In the genomic region with DNA sequence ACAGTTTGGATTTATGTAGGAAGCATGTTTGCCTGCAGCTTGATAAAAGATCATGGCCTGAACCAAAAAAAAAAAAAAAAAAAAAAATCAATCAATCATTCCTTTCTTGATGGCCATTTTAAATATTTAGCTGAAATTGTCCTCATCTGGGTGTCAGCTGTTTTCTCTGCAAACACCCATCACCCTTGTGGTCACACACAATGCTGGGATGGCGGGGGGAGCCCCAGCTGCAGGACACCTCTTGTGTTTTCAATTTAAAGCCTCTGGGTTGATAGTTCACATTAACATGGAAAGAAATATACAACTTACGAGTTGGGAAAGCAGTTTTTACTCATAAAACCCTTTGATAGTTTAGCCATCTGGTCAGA, we compare ENCODE assay signal across 14 cellular contexts.
A peak's percentile ranks its signal among the peaks of the same experiment; 100 is the strongest.
DNase-seq lines count a peak whose midpoint lies in the region; ATAC-seq and TF ChIP-seq lines count a peak whose summit lies in the region.
"Had no signal": no experiment of that assay in that cellular context is flagged by ENCODE, and none has a peak within 500 bp of the region (broad histone marks: within the 10 kb centered on the region; RNA-seq: fewer than 3 reads in every experiment).

No MANE protein-coding gene starts in this region.

- peak; percentile 88 for DNase-seq in AG10803 (ENCODE audit: low read depth)
- DNase-seq in HEK293T (ENCODE audit: extremely low spot score): no peak
- DNase-seq in central memory CD8-positive, alpha-beta T cell (ENCODE audit: low spot score in 2 of 2): no peak
- no peak for DNase-seq in neuronal stem cell (ENCODE audit: low spot score)
- DNase-seq in NCI-H1436 treated with DMSO at 0.1 percent for 48 hours (lab: John Stamatoyannopoulos, UW): no peak
- DNase-seq: activated CD4-positive, alpha-beta T cell treated with anti-CD3 and anti-CD28 coated beads for 1 hour; head of caudate nucleus; MM.1S; NCI-H2171; stimulated activated naive CD4-positive, alpha-beta T cell treated with Interleukin-2 at 50 U/mL for 16 hours had no signal

- POLR2A ChIA-PET in HEK293T (lab: Yijun Ruan, JAX): no interaction called here

- peak overlapping the region; percentile 88 for H3K27ac Mint-ChIP-seq in central memory CD8-positive, alpha-beta T cell (ENCODE audit: low read depth)

- no peak overlapping the region for H2AK5ac ChIP-seq in neuronal stem cell (ENCODE audit: low read depth, low read length)

- no peak for ATAC-seq in central memory CD8-positive, alpha-beta T cell (replicated peaks; ENCODE audit: extremely low read depth, poor library complexity, severe bottlenecking)
- ATAC-seq in HG02870 (IDR thresholded peaks at IDR 0.05; ENCODE audit: unreplicated experiment) (no peak), HG03045 (IDR thresholded peaks at IDR 0.05; ENCODE audit: unreplicated experiment) (no peak)

- no peaks in the 10 kb centered on the region for H3K9me3 Mint-ChIP-seq in central memory CD8-positive, alpha-beta T cell
- H3K9me3 Mint-ChIP-seq: brain had no signal

- H2BK120ac ChIP-seq in neuronal stem cell (ENCODE audit: low read depth, low read length): no peak overlapping the region

- H3K4me3 ChIP-seq in AG10803 (ENCODE audit: low read length) (no peak overlapping the region), neuronal stem cell (ENCODE audit: low read length in 2 of 2) (no peak overlapping the region)
- H3K4me3 ChIP-seq: HAP-1 had no signal

- no peaks in the 10 kb centered on the region for H3K27me3 Mint-ChIP-seq in central memory CD8-positive, alpha-beta T cell
- H3K27me3 Mint-ChIP-seq: brain had no signal

- H3K9me3 ChIP-seq in neuronal stem cell (replicated peaks in 1 of 2; ENCODE audit: control insufficient read depth in 2 of 2, insufficient read depth in 1 of 2, low read depth in 1 of 2, low read length in 2 of 2): no peaks in the 10 kb centered on the region
- H3K9me3 ChIP-seq: HAP-1 had no signal

- no peaks in the 10 kb centered on the region for H3K27me3 ChIP-seq in neuronal stem cell (ENCODE audit: control insufficient read depth in 3 of 3, insufficient read depth in 3 of 3, low read depth in 1 of 3, low read length in 3 of 3)

- TF ChIP-seq CTCF in AG10803 (conservative IDR thresholded peaks at IDR 0.05; ENCODE audit: low read length): no peak

- peaks cover 0 to 2% of the 10 kb centered on the region in 2 donors for H3K36me3 ChIP-seq in neuronal stem cell (replicated peaks in 1 of 2; ENCODE audit: control insufficient read depth in 2 of 2, insufficient read depth in 2 of 2, low read length in 2 of 2)
- H3K36me3 ChIP-seq: HAP-1 had no signal

- H2BK12ac ChIP-seq in neuronal stem cell (ENCODE audit: low read length): no peak overlapping the region

- H3K27ac ChIP-seq in neuronal stem cell (replicated peaks; ENCODE audit: low read length): no peak overlapping the region

- H3K4me1 Mint-ChIP-seq in central memory CD8-positive, alpha-beta T cell: peaks cover 21% of the 10 kb centered on the region

- H3K18ac ChIP-seq in neuronal stem cell (ENCODE audit: low read length): no peak overlapping the region

- H4K91ac ChIP-seq in neuronal stem cell (ENCODE audit: low read depth, low read length, poor library complexity): no peak overlapping the region

- no peak overlapping the region for H3K23ac ChIP-seq in neuronal stem cell (ENCODE audit: low read depth, low read length, poor library complexity)

- H4K8ac ChIP-seq in neuronal stem cell (ENCODE audit: low read depth, low read length): no peak overlapping the region

- WGBS in neuronal stem cell (ENCODE audit: extremely low coverage in 2 of 2, insufficient read length in 2 of 2, insufficient replicate concordance in 1 of 2), 2 donors: no CpG with 5 or more reads among the region's 2 CpGs

- peak overlapping the region; percentile 49 for H3K4me3 Mint-ChIP-seq in central memory CD8-positive, alpha-beta T cell
- H3K4me3 Mint-ChIP-seq: brain had no signal

- no peak overlapping the region for H3K9ac ChIP-seq in neuronal stem cell (ENCODE audit: low read depth, low read length, poor library complexity)

- peaks cover 3 to 17% of the 10 kb centered on the region in 2 donors for H3K4me1 ChIP-seq in neuronal stem cell (ENCODE audit: control insufficient read depth in 2 of 2, insufficient read depth in 1 of 2, low read depth in 1 of 2, low read length in 2 of 2)

- no peak overlapping the region for H2BK5ac ChIP-seq in neuronal stem cell (ENCODE audit: low read length)

- no peak overlapping the region for H3K14ac ChIP-seq in neuronal stem cell (ENCODE audit: low read length)

- H3K79me1 ChIP-seq in neuronal stem cell (ENCODE audit: low read depth, low read length): no peaks in the 10 kb centered on the region

- peak overlapping the region; percentile 70 for H2AFZ ChIP-seq in neuronal stem cell (ENCODE audit: low read length)

- no peak overlapping the region for H3K4ac ChIP-seq in neuronal stem cell (ENCODE audit: low read length)

- H3K36me3 Mint-ChIP-seq in central memory CD8-positive, alpha-beta T cell (ENCODE audit: insufficient read depth): peaks cover 5% of the 10 kb centered on the region
- H3K36me3 Mint-ChIP-seq: brain had no signal

- no peak overlapping the region for H2BK15ac ChIP-seq in neuronal stem cell (ENCODE audit: low read length)

- CTCF ChIA-PET in HEK293T (lab: Yijun Ruan, JAX): no interaction called here

- H3K4me2 ChIP-seq in neuronal stem cell (ENCODE audit: insufficient read depth, low read length, poor library complexity, severe bottlenecking): no peak overlapping the region

TF ChIP-seq in HEK293T, 16 proteins besides CTCF, POLR2A, EP300 and RAD21:
- no peak for TF ChIP-seq SP1 (IDR thresholded peaks at IDR 0.05)
- no peak for TF ChIP-seq BHLHE40 (IDR thresholded peaks at IDR 0.05; ENCODE audit: borderline replicate concordance)
- peak; percentile 53; the same call in 1 of the 2 replicates for TF ChIP-seq ZNF384 (IDR thresholded peaks at IDR 0.05)
- TF ChIP-seq, protein P1, sequence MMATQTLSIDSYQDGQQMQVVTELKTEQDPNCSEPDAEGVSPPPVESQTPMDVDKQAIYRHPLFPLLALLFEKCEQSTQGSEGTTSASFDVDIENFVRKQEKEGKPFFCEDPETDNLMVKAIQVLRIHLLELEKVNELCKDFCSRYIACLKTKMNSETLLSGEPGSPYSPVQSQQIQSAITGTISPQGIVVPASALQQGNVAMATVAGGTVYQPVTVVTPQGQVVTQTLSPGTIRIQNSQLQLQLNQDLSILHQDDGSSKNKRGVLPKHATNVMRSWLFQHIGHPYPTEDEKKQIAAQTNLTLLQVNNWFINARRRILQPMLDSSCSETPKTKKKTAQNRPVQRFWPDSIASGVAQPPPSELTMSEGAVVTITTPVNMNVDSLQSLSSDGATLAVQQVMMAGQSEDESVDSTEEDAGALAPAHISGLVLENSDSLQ (IDR thresholded peaks at IDR 0.05): peak; percentile 32; the same call in 1 of the 2 replicates
